ENCODE assay signal across 17 cellular contexts in genomic region chr7:118281196-118281595, GRCh38. TPM values are rescaled to one million over a fixed set of nuclear protein-coding genes. Genes with fewer than 3 reads are reported as not detected.
A peak's percentile ranks its signal among the peaks of the same experiment; 100 is the strongest.
DNase-seq lines count a peak whose midpoint lies in the region; ATAC-seq and TF ChIP-seq lines count a peak whose summit lies in the region.
"Had no signal": no experiment of that assay in that cellular context is flagged by ENCODE, and none has a peak within 500 bp of the region (broad histone marks: within the 10 kb centered on the region; RNA-seq: fewer than 3 reads in every experiment).

No MANE protein-coding gene starts in this region.

- no peaks in the 10 kb centered on the region for H3K9me2 ChIP-seq in hepatocyte (replicated peaks; ENCODE audit: insufficient read depth)

- no peak for TF ChIP-seq CTCF in hepatocyte (IDR thresholded peaks at IDR 0.05; ENCODE audit: poor library complexity)
- no peak for TF ChIP-seq CTCF in left lung (IDR thresholded peaks at IDR 0.05)

- H3K27me3 ChIP-seq in hepatocyte (no peaks in the 10 kb centered on the region), left lung (peaks cover 4 to 90% of the 10 kb centered on the region in 2 donors)
- H3K27me3 ChIP-seq: BLaER1 had no signal

- H4K20me1 ChIP-seq in hepatocyte (ENCODE audit: insufficient read depth, poor library complexity, severe bottlenecking): no peaks in the 10 kb centered on the region
- H4K20me1 ChIP-seq: BLaER1 had no signal

- H3K4me1 Mint-ChIP-seq in T-helper 2 cell treated with Interferon-gamma antibody and Interleukin-4, amounts not matched to agents 5 μg/mL and 100 μg/mL, for 36 hours (ENCODE audit: low read depth): peaks cover 6% of the 10 kb centered on the region
- H3K4me1 Mint-ChIP-seq: CD4-positive, alpha-beta memory T cell had no signal

- H3K4me2 ChIP-seq in hepatocyte: peak overlapping the region; percentile 23
- H3K4me2 ChIP-seq: BLaER1, KMS-11 had no signal

- H3K79me2 ChIP-seq in hepatocyte: no peaks in the 10 kb centered on the region

- H3K4me1 ChIP-seq in hepatocyte (ENCODE audit: insufficient read depth) (peaks cover 10% of the 10 kb centered on the region), left lung (no peaks in the 10 kb centered on the region)
- H3K4me1 ChIP-seq: BLaER1 had no signal

- peaks cover 53% of the 10 kb centered on the region for H3K27me3 Mint-ChIP-seq in T-helper 2 cell treated with Interferon-gamma antibody and Interleukin-4, amounts not matched to agents 5 μg/mL and 100 μg/mL, for 36 hours (ENCODE audit: low read depth)

- no peaks in the 10 kb centered on the region for H3K36me3 ChIP-seq in hepatocyte (replicated peaks; ENCODE audit: insufficient read depth, low read depth)
- no peaks in the 10 kb centered on the region for H3K36me3 ChIP-seq in left lung
- H3K36me3 ChIP-seq: BLaER1 had no signal

- DNase-seq in HT1080 (ENCODE audit: low read depth): peak; percentile 34
- DNase-seq in amniotic epithelial cell (ENCODE audit: low read depth): peak; percentile 2
- no peak for DNase-seq in hepatocyte (ENCODE audit: low spot score)
- DNase-seq in stimulated activated naive CD4-positive, alpha-beta T cell treated with Interleukin-2 at 50 U/mL for 16 hours (lab: John Stamatoyannopoulos, UW): no peak
- no peak for DNase-seq in effector CD4-positive, alpha-beta T cell
- DNase-seq in left lung: no peak
- DNase-seq in T-helper 2 cell treated with Interferon-gamma antibody and Interleukin-4, amounts not matched to agents 5 μg/mL and 100 μg/mL, for 36 hours (ENCODE audit: low spot score): no peak
- DNase-seq: ACHN; CD4-positive, alpha-beta memory T cell; IMR-90; NCI-H146; NCI-H2029 treated with DMSO at 0.1 percent for 48 hours had no signal

- H2AFZ ChIP-seq in hepatocyte: no peak overlapping the region

- H3K36me3 Mint-ChIP-seq in T-helper 2 cell treated with Interferon-gamma antibody and Interleukin-4, amounts not matched to agents 5 μg/mL and 100 μg/mL, for 36 hours (ENCODE audit: low read depth): no peaks in the 10 kb centered on the region
- H3K36me3 Mint-ChIP-seq: CD4-positive, alpha-beta memory T cell had no signal

- no peaks in the 10 kb centered on the region for H3K9me3 Mint-ChIP-seq in T-helper 2 cell treated with Interferon-gamma antibody and Interleukin-4, amounts not matched to agents 5 μg/mL and 100 μg/mL, for 36 hours

- H3K27ac ChIP-seq in hepatocyte (no peak overlapping the region), left lung (no peak overlapping the region)
- H3K27ac ChIP-seq: BLaER1, KMS-11 had no signal

- intact Hi-C loops in left lung (cut with DNase I): no loop called here

- H3K4me3 ChIP-seq in hepatocyte (no peak overlapping the region), left lung (no peak overlapping the region)
- H3K4me3 ChIP-seq: BLaER1 had no signal

- ATAC-seq in left lung: no peak
- ATAC-seq: Panc1, SK-N-SH treated with all-trans-retinoic acid at 6 μM for 48 hours had no signal

- WGBS in hepatocyte (ENCODE audit: low lambda C conversion rate, missing lambda C conversion rate): 53% methylated on average over 3 of the region's 3 CpGs

- H3K9me3 ChIP-seq in hepatocyte (ENCODE audit: low read depth): no peaks in the 10 kb centered on the region
- no peaks in the 10 kb centered on the region for H3K9me3 ChIP-seq in left lung
- H3K9me3 ChIP-seq: BLaER1 had no signal

- no peak overlapping the region for H3K4me3 Mint-ChIP-seq in T-helper 2 cell treated with Interferon-gamma antibody and Interleukin-4, amounts not matched to agents 5 μg/mL and 100 μg/mL, for 36 hours
- H3K4me3 Mint-ChIP-seq: CD4-positive, alpha-beta memory T cell had no signal

- H3K27ac Mint-ChIP-seq in T-helper 2 cell treated with Interferon-gamma antibody and Interleukin-4, amounts not matched to agents 5 μg/mL and 100 μg/mL, for 36 hours: no peak overlapping the region
- H3K27ac Mint-ChIP-seq: CD4-positive, alpha-beta memory T cell had no signal

RNA-seq across cellular contexts. Expression of gene ANKRD7, which starts 56.7 kb away (rescaled TPM):
- total RNA-seq in HT1080 (2014; rRNA removed; shearing (Covaris generic)): 0.27 and 0.74 TPM in 2 replicates
- 0.08 and 0.51 TPM in 2 replicates for polyA plus RNA-seq in HT1080 (2015; cell fraction: cytosol; rRNA removed)
- polyA plus RNA-seq in HT1080 (2015; cell fraction: nucleus; rRNA removed): not detected in 2 replicates
- total RNA-seq in hepatocyte (0.10 TPM in 1 of 2 replicates, not detected in the other), left lung (under 1 TPM; 0.58 TPM)
- 0.34 TPM in 1 of 2 replicates, not detected in the other for polyA plus RNA-seq in hepatocyte
- total RNA-seq: CD4-positive, alpha-beta memory T cell; H1 had no signal
- polyA plus RNA-seq: CD4-positive, alpha-beta memory T cell; H1 had no signal

Comparison
In these comparisons a context has a peak if more than half of its experiments do, and no peak if none do; other contexts are left out.
1. DNase-seq: peak in HT1080 (single experiment) and amniotic epithelial cell (single experiment); none in hepatocyte (single experiment), stimulated activated naive CD4-positive, alpha-beta T cell treated with Interleukin-2 at 50 U/mL for 16 hours (single experiment), effector CD4-positive, alpha-beta T cell (single experiment), left lung (0 of 2) and T-helper 2 cell treated with Interferon-gamma antibody and Interleukin-4, amounts not matched to agents 5 μg/mL and 100 μg/mL, for 36 hours (single experiment).